In genomic region chr14:54438703-54439102, GRCh38 we compare ENCODE assay signal across 15 cellular contexts. TPM values are rescaled to one million over a fixed set of nuclear protein-coding genes. Genes with fewer than 3 reads are reported as not detected.
DNase-seq lines count a peak whose midpoint lies in the region; ATAC-seq, FAIRE-seq and TF ChIP-seq lines count a peak whose summit lies in the region.
"Had no signal": no experiment of that assay in that cellular context is flagged by ENCODE, and none has a peak within 500 bp of the region (broad histone marks: within the 10 kb centered on the region; RNA-seq: fewer than 3 reads in every experiment).

No MANE protein-coding gene starts in this region.

- ATAC-seq in CD4-positive, CD25-positive, alpha-beta regulatory T cell (ENCODE audit: low read depth in 2 of 2) = no peak
- peak; percentile 9; the same call in 2 of the 3 replicates for ATAC-seq in GM23338
- no peak for ATAC-seq in activated T-helper 17 cell treated with anti-CD3 and anti-CD28 coated beads, Interleukin-2, amount 50 U/mL, for 72 hours (replicated peaks)
- ATAC-seq in GM19035 (IDR thresholded peaks at IDR 0.05; ENCODE audit: unreplicated experiment) = no peak

- H3K27me3 Mint-ChIP-seq in CD4-positive, CD25-positive, alpha-beta regulatory T cell = peaks cover 6% of the 10 kb centered on the region
- H3K27me3 Mint-ChIP-seq in GM23338 (ENCODE audit: insufficient read depth, low read depth, poor library complexity) = peaks cover 8% of the 10 kb centered on the region
- H3K27me3 Mint-ChIP-seq in activated T-helper 17 cell treated with anti-CD3 and anti-CD28 coated beads, Interleukin-2, amount 50 U/mL, for 72 hours = no peaks in the 10 kb centered on the region
- H3K27me3 Mint-ChIP-seq: activated naive CD4-positive, alpha-beta T cell treated with anti-CD3 and anti-CD28 coated beads, Interleukin-2, amount 50 U/mL, for 24 hours; central memory CD8-positive, alpha-beta T cell had no signal

- H3K9me1 ChIP-seq in keratinocyte (ENCODE audit: control insufficient read depth, extremely low read depth, insufficient read depth, low read length) = peaks cover 4% of the 10 kb centered on the region

- DNase-seq in CD4-positive, CD25-positive, alpha-beta regulatory T cell = no peak
- DNase-seq in GM23338 (ENCODE audit: low spot score) (peak; percentile 62), keratinocyte (ENCODE audit: low read depth, low spot score) (no peak), frontal cortex (ENCODE audit: low spot score in 2 of 2) (no peak), retina (no peak)
- DNase-seq: HFFc6, kidney glomerular epithelial cell, NCI-H2029, SIG-M5 had no signal

- dilution Hi-C loops in keratinocyte (cut with MboI; ENCODE audit: extremely low pct_ligation_motif_present, low sequenced_read_pairs) = no loop called here

- TF ChIP-seq CTCF in GM23338 (conservative IDR thresholded peaks at IDR 0.05; ENCODE audit: low read depth in 2 of 2) (no peak), keratinocyte (optimal IDR thresholded peaks at IDR 0.05 in 1 of 3, IDR thresholded peaks at IDR 0.05 in 1 of 3, conservative IDR thresholded peaks at IDR 0.05 in 1 of 3; ENCODE audit: extremely low read depth in 1 of 3, insufficient read depth in 2 of 3, low read length in 3 of 3) (no peak)

- H3K4me3 ChIP-seq in CD4-positive, CD25-positive, alpha-beta regulatory T cell (ENCODE audit: low read depth, low read length) = no peak overlapping the region
- H3K4me3 ChIP-seq in GM23338 = peak overlapping the region; percentile 26; the same call in 1 of the 2 replicates
- no peak overlapping the region for H3K4me3 ChIP-seq in keratinocyte (ENCODE audit: control insufficient read depth in 2 of 3, extremely low read depth in 1 of 3, insufficient read depth in 2 of 3, low read depth in 1 of 3, low read length in 3 of 3)
- H3K4me3 ChIP-seq: suprapubic skin had no signal

- H3K79me2 ChIP-seq in GM23338 (replicated peaks; ENCODE audit: insufficient read depth) (peaks cover 69% of the 10 kb centered on the region), keratinocyte (ENCODE audit: control insufficient read depth, insufficient read depth, low read length) (peaks cover 69% of the 10 kb centered on the region)

- H3K4me1 Mint-ChIP-seq in CD4-positive, CD25-positive, alpha-beta regulatory T cell = peaks cover 44 to 79% (median 63%) of the 10 kb centered on the region in 4 donors
- H3K4me1 Mint-ChIP-seq in GM23338 = peaks cover 53% of the 10 kb centered on the region
- H3K4me1 Mint-ChIP-seq in activated T-helper 17 cell treated with anti-CD3 and anti-CD28 coated beads, Interleukin-2, amount 50 U/mL, for 72 hours = peaks cover 50% of the 10 kb centered on the region

- H3K9me3 Mint-ChIP-seq in CD4-positive, CD25-positive, alpha-beta regulatory T cell = peaks cover 0 to 2% (median 0%) of the 10 kb centered on the region in 7 donors
- no peaks in the 10 kb centered on the region for H3K9me3 Mint-ChIP-seq in GM23338
- no peaks in the 10 kb centered on the region for H3K9me3 Mint-ChIP-seq in activated T-helper 17 cell treated with anti-CD3 and anti-CD28 coated beads, Interleukin-2, amount 50 U/mL, for 72 hours
- H3K9me3 Mint-ChIP-seq: activated naive CD4-positive, alpha-beta T cell treated with anti-CD3 and anti-CD28 coated beads, Interleukin-2, amount 50 U/mL, for 24 hours; central memory CD8-positive, alpha-beta T cell had no signal

- H3K9me3 ChIP-seq in CD4-positive, CD25-positive, alpha-beta regulatory T cell (ENCODE audit: control insufficient read depth in 2 of 2, low read length in 2 of 2) = no peaks in the 10 kb centered on the region
- H3K9me3 ChIP-seq in keratinocyte (ENCODE audit: control insufficient read depth, low read depth, low read length) = no peaks in the 10 kb centered on the region
- H3K9me3 ChIP-seq: suprapubic skin had no signal

- no peak overlapping the region for H3K9ac ChIP-seq in keratinocyte (ENCODE audit: control insufficient read depth, extremely low read depth, insufficient read depth, low read length)

- no peak overlapping the region for H3K27ac Mint-ChIP-seq in CD4-positive, CD25-positive, alpha-beta regulatory T cell
- H3K27ac Mint-ChIP-seq in GM23338 = peak overlapping the region; percentile 50; the same call in 1 of the 2 replicates
- H3K27ac Mint-ChIP-seq in activated T-helper 17 cell treated with anti-CD3 and anti-CD28 coated beads, Interleukin-2, amount 50 U/mL, for 72 hours = peak overlapping the region; percentile 32
- H3K27ac Mint-ChIP-seq: activated naive CD4-positive, alpha-beta T cell treated with anti-CD3 and anti-CD28 coated beads, Interleukin-2, amount 50 U/mL, for 24 hours had no signal

- H3K36me3 Mint-ChIP-seq in CD4-positive, CD25-positive, alpha-beta regulatory T cell = peaks cover 15% of the 10 kb centered on the region
- peaks cover 30% of the 10 kb centered on the region; the same call in 2 of the 3 replicates for H3K36me3 Mint-ChIP-seq in GM23338 (ENCODE audit: low read depth)
- peaks cover 61% of the 10 kb centered on the region for H3K36me3 Mint-ChIP-seq in activated T-helper 17 cell treated with anti-CD3 and anti-CD28 coated beads, Interleukin-2, amount 50 U/mL, for 72 hours (ENCODE audit: low read depth)

- FAIRE-seq in keratinocyte (lab: Jason Lieb, UNC) (peak; percentile 9), frontal cortex (lab: Jason Lieb, UNC) (no peak)

- H3K4me3 Mint-ChIP-seq in CD4-positive, CD25-positive, alpha-beta regulatory T cell = peak overlapping the region; percentile 7 to 97 (median 64)
- H3K4me3 Mint-ChIP-seq in GM23338 = peak overlapping the region; percentile 94
- H3K4me3 Mint-ChIP-seq in activated T-helper 17 cell treated with anti-CD3 and anti-CD28 coated beads, Interleukin-2, amount 50 U/mL, for 72 hours = peak overlapping the region; percentile 82
- H3K4me3 Mint-ChIP-seq: central memory CD8-positive, alpha-beta T cell had no signal

- H3K4me1 ChIP-seq in CD4-positive, CD25-positive, alpha-beta regulatory T cell (ENCODE audit: control insufficient read depth, insufficient read depth, low read length, poor library complexity, severe bottlenecking) = peaks cover 64% of the 10 kb centered on the region
- peaks cover 31% of the 10 kb centered on the region for H3K4me1 ChIP-seq in GM23338 (ENCODE audit: insufficient read depth)
- H3K4me1 ChIP-seq in keratinocyte (ENCODE audit: control insufficient read depth, extremely low read depth, insufficient read depth, low read length) = peaks cover 43% of the 10 kb centered on the region

- H3K27ac ChIP-seq in CD4-positive, CD25-positive, alpha-beta regulatory T cell (ENCODE audit: insufficient read depth, low read length, poor library complexity, severe bottlenecking) = no peak overlapping the region
- H3K27ac ChIP-seq in GM23338 (ENCODE audit: low read depth) (no peak overlapping the region), keratinocyte (ENCODE audit: control insufficient read depth, insufficient read depth, low read length) (no peak overlapping the region)
- H3K27ac ChIP-seq: C4-2B, suprapubic skin had no signal

- H3K4me2 ChIP-seq in GM23338 = peak overlapping the region; percentile 46
- peak overlapping the region; percentile 32 for H3K4me2 ChIP-seq in keratinocyte (ENCODE audit: control insufficient read depth, extremely low read depth, insufficient read depth, low read depth, low read length)

- H3K36me3 ChIP-seq in CD4-positive, CD25-positive, alpha-beta regulatory T cell (ENCODE audit: control insufficient read depth, insufficient read depth, low read length) = peaks cover 10% of the 10 kb centered on the region
- H3K36me3 ChIP-seq in GM23338 (ENCODE audit: insufficient read depth) (no peaks in the 10 kb centered on the region; the same call in 1 of the 2 replicates), keratinocyte (ENCODE audit: control insufficient read depth in 2 of 2, extremely low read depth in 1 of 2, insufficient read depth in 2 of 2, low read length in 2 of 2) (peaks cover 0 to 3% of the 10 kb centered on the region in 2 experiments)
- H3K36me3 ChIP-seq: suprapubic skin had no signal

- no peaks in the 10 kb centered on the region for H3K27me3 ChIP-seq in CD4-positive, CD25-positive, alpha-beta regulatory T cell (ENCODE audit: control insufficient read depth, insufficient read depth, low read length)
- H3K27me3 ChIP-seq in GM23338 (ENCODE audit: insufficient read depth) (no peaks in the 10 kb centered on the region), keratinocyte (ENCODE audit: control insufficient read depth, extremely low read depth, insufficient read depth, low read length) (no peaks in the 10 kb centered on the region)
- H3K27me3 ChIP-seq: suprapubic skin had no signal

- H3F3A ChIP-seq in GM23338 (replicated peaks; ENCODE audit: low read depth) = 0 out of 2 replicates have a peak, but pooled peaks cover 4% of the 10 kb centered on the region

- no peaks in the 10 kb centered on the region for H3K9me2 ChIP-seq in GM23338 (ENCODE audit: insufficient read depth)

- H2AFZ ChIP-seq in GM23338 = no peak overlapping the region
- H2AFZ ChIP-seq in keratinocyte (ENCODE audit: control insufficient read depth, low read length) = no peak overlapping the region

- peaks cover 13% of the 10 kb centered on the region; the same call in 1 of the 2 replicates for H4K20me1 ChIP-seq in GM23338 (replicated peaks; ENCODE audit: insufficient read depth)
- H4K20me1 ChIP-seq in keratinocyte (ENCODE audit: control insufficient read depth, extremely low read depth, insufficient read depth, low read length) = peaks cover 5% of the 10 kb centered on the region

RNA-seq across cellular contexts. Expression of gene CNIH1, which starts 2.5 kb away (rescaled TPM):
- 40.5 TPM for total RNA-seq in CD4-positive, CD25-positive, alpha-beta regulatory T cell
- polyA plus RNA-seq in CD4-positive, CD25-positive, alpha-beta regulatory T cell = 100 to 1,000 TPM in 2 of 4 donors, 10 to 100 TPM in 2; 81.2 to 112 (median 102) TPM
- total RNA-seq in GM23338 (2014; rRNA removed; shearing (Covaris generic)) = 172 and 197 TPM in 2 replicates
- polyA plus RNA-seq in GM23338 (2016; fragmentation: Nextera tagmentation; extraction: Ambion mirVana) (135 and 141 TPM in 2 replicates), keratinocyte (220 to 322 TPM (median 314 TPM) in 3 replicates)
- 10 to 100 TPM; 56.1 to 60.8 TPM for total RNA-seq in activated T-helper 17 cell treated with anti-CD3 and anti-CD28 coated beads, Interleukin-2, amount 50 U/mL, for 72 hours
- 232 TPM for polyA plus RNA-seq in keratinocyte (2011; ENCODE audit: low read depth)
- polyA plus RNA-seq in keratinocyte (2011; cell fraction: cytosol; rRNA removed) = 185 and 284 TPM in 2 replicates
- polyA plus RNA-seq in keratinocyte (2011; cell fraction: nucleus; rRNA removed) = 124 and 150 TPM in 2 replicates
- polyA plus RNA-seq in keratinocyte (2012; ENCODE audit: low replicate concordance) = 135 and 160 TPM in 2 replicates
- polyA minus RNA-seq in keratinocyte = 161 to 241 TPM (median 212 TPM) in 3 replicates
- 129 TPM for polyA minus RNA-seq in keratinocyte (2011; cell fraction: cytosol; rRNA and poly(A)+ RNA removed)
- polyA minus RNA-seq in keratinocyte (2011; cell fraction: nucleus; rRNA and poly(A)+ RNA removed) = 51.6 and 76.4 TPM in 2 replicates
- 41.6 TPM for total RNA-seq in frontal cortex

RNA-seq across cellular contexts. Expression of gene CDKN3, which starts 41.9 kb away (rescaled TPM):
- total RNA-seq in CD4-positive, CD25-positive, alpha-beta regulatory T cell = 9.3 TPM
- polyA plus RNA-seq in CD4-positive, CD25-positive, alpha-beta regulatory T cell = 10 to 100 TPM; 12.2 to 20.7 (median 17.2) TPM
- total RNA-seq in GM23338 (2014; rRNA removed; shearing (Covaris generic)) = 36.3 and 61.7 TPM in 2 replicates
- polyA plus RNA-seq in GM23338 (2016; fragmentation: Nextera tagmentation; extraction: Ambion mirVana) (86.8 and 97.4 TPM in 2 replicates), keratinocyte (6.8 to 51.6 TPM (median 26.8 TPM) in 3 replicates)
- 10 to 100 TPM; 68.0 to 73.3 TPM for total RNA-seq in activated T-helper 17 cell treated with anti-CD3 and anti-CD28 coated beads, Interleukin-2, amount 50 U/mL, for 72 hours
- polyA plus RNA-seq in keratinocyte (2011; ENCODE audit: low read depth) = not detected
- polyA plus RNA-seq in keratinocyte (2011; cell fraction: cytosol; rRNA removed) = 9.2 and 20.8 TPM in 2 replicates
- polyA plus RNA-seq in keratinocyte (2011; cell fraction: nucleus; rRNA removed) = 3.2 and 3.8 TPM in 2 replicates
- polyA plus RNA-seq in keratinocyte (2012; ENCODE audit: low replicate concordance) = 0.30 and 28.7 TPM in 2 replicates
- polyA minus RNA-seq in keratinocyte = 2.4 to 22.9 TPM (median 7.5 TPM) in 3 replicates
- 2.5 TPM for polyA minus RNA-seq in keratinocyte (2011; cell fraction: cytosol; rRNA and poly(A)+ RNA removed)
- 0.63 and 3.3 TPM in 2 replicates for polyA minus RNA-seq in keratinocyte (2011; cell fraction: nucleus; rRNA and poly(A)+ RNA removed)
- 5.3 TPM for total RNA-seq in frontal cortex

RNA-seq across cellular contexts. Expression of gene GMFB, which starts 50.1 kb away (rescaled TPM):
- total RNA-seq in CD4-positive, CD25-positive, alpha-beta regulatory T cell = 30.7 TPM
- polyA plus RNA-seq in CD4-positive, CD25-positive, alpha-beta regulatory T cell = 10 to 100 TPM; 16.3 to 25.9 (median 19.4) TPM
- 88.3 and 94.3 TPM in 2 replicates for total RNA-seq in GM23338 (2014; rRNA removed; shearing (Covaris generic))
- polyA plus RNA-seq in GM23338 (2016; fragmentation: Nextera tagmentation; extraction: Ambion mirVana) (44.4 and 56.5 TPM in 2 replicates), keratinocyte (21.6 to 50.5 TPM (median 27.3 TPM) in 3 replicates)
- 10 to 100 TPM; 22.8 to 34.8 TPM for total RNA-seq in activated T-helper 17 cell treated with anti-CD3 and anti-CD28 coated beads, Interleukin-2, amount 50 U/mL, for 72 hours
- 46.4 TPM for polyA plus RNA-seq in keratinocyte (2011; ENCODE audit: low read depth)
- polyA plus RNA-seq in keratinocyte (2011; cell fraction: cytosol; rRNA removed) = 21.0 and 39.3 TPM in 2 replicates
- 15.4 and 23.2 TPM in 2 replicates for polyA plus RNA-seq in keratinocyte (2011; cell fraction: nucleus; rRNA removed)
- polyA plus RNA-seq in keratinocyte (2012; ENCODE audit: low replicate concordance) = 20.8 and 39.9 TPM in 2 replicates
- 4.4 to 33.0 TPM (median 15.3 TPM) in 3 replicates for polyA minus RNA-seq in keratinocyte
- 12.1 TPM for polyA minus RNA-seq in keratinocyte (2011; cell fraction: cytosol; rRNA and poly(A)+ RNA removed)
- 9.2 and 18.3 TPM in 2 replicates for polyA minus RNA-seq in keratinocyte (2011; cell fraction: nucleus; rRNA and poly(A)+ RNA removed)
- total RNA-seq in frontal cortex = 258 TPM

Comparison
In these comparisons a context has a peak if more than half of its experiments do, and no peak if none do; other contexts are left out.
1. H3K27ac Mint-ChIP-seq: peak in GM23338 (single experiment) and activated T-helper 17 cell treated with anti-CD3 and anti-CD28 coated beads, Interleukin-2, amount 50 U/mL, for 72 hours (single experiment); none in CD4-positive, CD25-positive, alpha-beta regulatory T cell (0 of 3).
2. Peak in every context shown above with its lines, with median percentiles within 50 percentile points of each other: H3K4me3 Mint-ChIP-seq.